Comparison of ENCODE assay signal across 9 cellular contexts in genomic region chr2:112636605-112637288, GRCh38. TPM values are rescaled to one million over a fixed set of nuclear protein-coding genes. Genes with fewer than 3 reads are reported as not detected.
A peak's percentile ranks its signal among the peaks of the same experiment; 100 is the strongest.
DNase-seq lines count a peak whose midpoint lies in the region; ATAC-seq, FAIRE-seq and TF ChIP-seq lines count a peak whose summit lies in the region.
"Had no signal": no experiment of that assay in that cellular context is flagged by ENCODE, and none has a peak within 500 bp of the region (broad histone marks: within the 10 kb centered on the region; RNA-seq: fewer than 3 reads in every experiment).

No MANE protein-coding gene starts in this region.

- H3K4me1 Mint-ChIP-seq in activated naive CD8-positive, alpha-beta T cell treated with anti-CD3 and anti-CD28 coated beads, Interleukin-2, amount 10 ng/mL, durations not matched to agents 7 days and 5 days: peaks cover 56% of the 10 kb centered on the region

- no peak for FAIRE-seq in urothelium cell line (lab: Jason Lieb, UNC)
- FAIRE-seq: kidney had no signal

- no peaks in the 10 kb centered on the region for H3K9me3 Mint-ChIP-seq in activated naive CD8-positive, alpha-beta T cell treated with anti-CD3 and anti-CD28 coated beads, Interleukin-2, amount 10 ng/mL, durations not matched to agents 7 days and 5 days

- no peak for TF ChIP-seq CTCF in GM13977 (IDR thresholded peaks at IDR 0.05; ENCODE audit: extremely low read depth, insufficient read depth, missing control alignments)

- H3K27me3 Mint-ChIP-seq in activated naive CD8-positive, alpha-beta T cell treated with anti-CD3 and anti-CD28 coated beads, Interleukin-2, amount 10 ng/mL, durations not matched to agents 7 days and 5 days: peaks cover 7% of the 10 kb centered on the region

- peaks cover 6% of the 10 kb centered on the region for H3K36me3 Mint-ChIP-seq in activated naive CD8-positive, alpha-beta T cell treated with anti-CD3 and anti-CD28 coated beads, Interleukin-2, amount 10 ng/mL, durations not matched to agents 7 days and 5 days

- H3K27ac Mint-ChIP-seq in activated naive CD8-positive, alpha-beta T cell treated with anti-CD3 and anti-CD28 coated beads, Interleukin-2, amount 10 ng/mL, durations not matched to agents 7 days and 5 days: no peak overlapping the region

- DNase-seq in GM13977 (ENCODE audit: low spot score): peak; percentile 47
- DNase-seq in activated naive CD8-positive, alpha-beta T cell treated with anti-CD3 and anti-CD28 coated beads, Interleukin-2, amount 10 ng/mL, durations not matched to agents 7 days and 5 days: peak; percentile 26
- no peak for DNase-seq in DMS153 treated with DMSO at 0.1 percent for 48 hours (lab: John Stamatoyannopoulos, UW; ENCODE audit: unreplicated experiment)
- DNase-seq in Kasumi-1 (lab: John Stamatoyannopoulos, UW): no peak
- no peak for DNase-seq in SHP77 treated with DMSO at 0.1 percent for 48 hours (lab: John Stamatoyannopoulos, UW)
- DNase-seq in urothelium cell line (ENCODE audit: low spot score): no peak
- DNase-seq: kidney had no signal

- ATAC-seq in GM19463 (IDR thresholded peaks at IDR 0.05; ENCODE audit: unreplicated experiment) (peak; percentile 96), HG03342 (IDR thresholded peaks at IDR 0.05; ENCODE audit: unreplicated experiment) (peak; percentile 80)
- no peak for ATAC-seq in activated naive CD8-positive, alpha-beta T cell treated with anti-CD3 and anti-CD28 coated beads, Interleukin-2, amount 10 ng/mL, durations not matched to agents 7 days and 5 days (ENCODE audit: low read depth)

- POLR2A ChIA-PET in activated naive CD8-positive, alpha-beta T cell treated with anti-CD3 and anti-CD28 coated beads, Interleukin-2, amount 10 ng/mL, durations not matched to agents 7 days and 5 days (lab: Charles Lee): interaction anchor here (0.6 to 14.3 kb wide), 4 partner anchors 9 to 432 kb away, joined by 3 to 293 read pairs (median 4); partner anchors contain the start of gene SLC20A1

- in situ Hi-C loops in GM13977 (cut with MboI; ENCODE audit: low pct_unique_long_range_greater_than_20kb, low sequenced_read_pairs, unreplicated experiment): no loop called here

- peak overlapping the region; percentile 15 for H3K4me3 Mint-ChIP-seq in activated naive CD8-positive, alpha-beta T cell treated with anti-CD3 and anti-CD28 coated beads, Interleukin-2, amount 10 ng/mL, durations not matched to agents 7 days and 5 days

RNA-seq across cellular contexts. Expression of gene SLC20A1, which starts 9.0 kb away (rescaled TPM):
- total RNA-seq in activated naive CD8-positive, alpha-beta T cell treated with anti-CD3 and anti-CD28 coated beads, Interleukin-2, amount 10 ng/mL, durations not matched to agents 7 days and 5 days: 100 to 1,000 TPM; 105 to 113 TPM

RNA-seq across cellular contexts. Expression of gene CHCHD5, which starts 52.3 kb away (rescaled TPM):
- total RNA-seq in activated naive CD8-positive, alpha-beta T cell treated with anti-CD3 and anti-CD28 coated beads, Interleukin-2, amount 10 ng/mL, durations not matched to agents 7 days and 5 days: 10 to 100 TPM; 32.1 to 35.2 TPM

Comparison
In these comparisons a context has a peak if more than half of its experiments do, and no peak if none do; other contexts are left out.
1. DNase-seq: peak in GM13977 (single experiment) and activated naive CD8-positive, alpha-beta T cell treated with anti-CD3 and anti-CD28 coated beads, Interleukin-2, amount 10 ng/mL, durations not matched to agents 7 days and 5 days (single experiment); none in DMS153 treated with DMSO at 0.1 percent for 48 hours (single experiment), Kasumi-1 (0 of 2), SHP77 treated with DMSO at 0.1 percent for 48 hours (single experiment) and urothelium cell line (single experiment).